ENCODE assay signal across 1 cellular context in the genomic region with DNA sequence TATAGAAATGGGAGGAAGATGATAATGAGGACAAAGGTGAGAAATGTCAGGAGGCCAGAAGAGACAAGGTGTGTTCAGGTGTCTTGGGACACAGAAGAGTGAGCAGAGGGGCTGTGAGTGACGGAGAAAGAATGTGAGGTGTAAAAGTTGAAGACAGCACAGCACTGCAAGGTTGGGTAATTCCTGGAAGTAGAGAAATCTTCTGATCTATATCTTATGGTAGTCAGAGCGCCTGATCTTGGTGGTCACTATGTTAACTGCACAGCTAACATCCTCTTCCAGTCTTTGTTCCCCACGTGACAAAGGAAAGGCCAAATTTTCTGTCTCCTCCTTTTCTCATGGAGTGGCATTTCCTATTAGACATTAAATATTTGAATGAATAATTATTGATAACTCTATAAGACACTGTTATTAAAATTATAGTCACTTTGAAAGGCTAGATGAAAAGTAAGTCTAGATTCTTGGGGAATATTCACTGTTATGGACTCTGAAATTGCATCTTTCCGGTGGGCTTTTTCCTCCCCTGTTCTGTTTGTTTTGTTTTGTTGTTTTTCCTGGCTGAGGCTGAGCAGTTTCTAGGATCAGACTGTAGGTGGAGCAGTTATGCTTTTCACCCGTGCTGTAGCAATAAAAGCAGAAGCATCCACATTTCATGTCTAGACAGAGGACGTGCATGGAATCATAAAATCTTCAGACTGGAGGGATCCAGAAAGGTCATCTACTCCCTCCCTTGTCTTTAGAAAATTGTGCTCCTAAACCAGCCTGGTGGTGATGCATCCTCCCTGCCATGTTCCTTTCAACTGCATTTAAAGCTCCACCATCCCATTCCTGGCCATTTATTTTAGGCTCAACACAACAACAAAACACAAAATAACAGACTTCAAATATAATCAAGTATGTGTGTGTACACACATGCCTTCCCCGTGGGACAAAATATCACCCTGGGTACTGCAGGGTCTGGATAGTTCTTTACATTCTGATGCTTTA.
TF ChIP-seq lines count a peak whose summit lies in the region.

No MANE protein-coding gene starts in this region.

TF ChIP-seq in H1, 55 proteins besides CTCF, POLR2A, EP300 and RAD21:
- TF ChIP-seq, protein P1, sequence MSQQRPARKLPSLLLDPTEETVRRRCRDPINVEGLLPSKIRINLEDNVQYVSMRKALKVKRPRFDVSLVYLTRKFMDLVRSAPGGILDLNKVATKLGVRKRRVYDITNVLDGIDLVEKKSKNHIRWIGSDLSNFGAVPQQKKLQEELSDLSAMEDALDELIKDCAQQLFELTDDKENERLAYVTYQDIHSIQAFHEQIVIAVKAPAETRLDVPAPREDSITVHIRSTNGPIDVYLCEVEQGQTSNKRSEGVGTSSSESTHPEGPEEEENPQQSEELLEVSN (IDR thresholded peaks at IDR 0.05), result no peak
- TF ChIP-seq, protein P2, sequence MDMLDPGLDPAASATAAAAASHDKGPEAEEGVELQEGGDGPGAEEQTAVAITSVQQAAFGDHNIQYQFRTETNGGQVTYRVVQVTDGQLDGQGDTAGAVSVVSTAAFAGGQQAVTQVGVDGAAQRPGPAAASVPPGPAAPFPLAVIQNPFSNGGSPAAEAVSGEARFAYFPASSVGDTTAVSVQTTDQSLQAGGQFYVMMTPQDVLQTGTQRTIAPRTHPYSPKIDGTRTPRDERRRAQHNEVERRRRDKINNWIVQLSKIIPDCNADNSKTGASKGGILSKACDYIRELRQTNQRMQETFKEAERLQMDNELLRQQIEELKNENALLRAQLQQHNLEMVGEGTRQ (IDR thresholded peaks at IDR 0.05; ENCODE audit: low read length), result no peak
- TF ChIP-seq SUZ12 (IDR thresholded peaks at IDR 0.05; ENCODE audit: low read length), result no peak
- no peak for TF ChIP-seq CEBPB (IDR thresholded peaks at IDR 0.05; ENCODE audit: low read depth, low read length)
- TF ChIP-seq, protein P3, sequence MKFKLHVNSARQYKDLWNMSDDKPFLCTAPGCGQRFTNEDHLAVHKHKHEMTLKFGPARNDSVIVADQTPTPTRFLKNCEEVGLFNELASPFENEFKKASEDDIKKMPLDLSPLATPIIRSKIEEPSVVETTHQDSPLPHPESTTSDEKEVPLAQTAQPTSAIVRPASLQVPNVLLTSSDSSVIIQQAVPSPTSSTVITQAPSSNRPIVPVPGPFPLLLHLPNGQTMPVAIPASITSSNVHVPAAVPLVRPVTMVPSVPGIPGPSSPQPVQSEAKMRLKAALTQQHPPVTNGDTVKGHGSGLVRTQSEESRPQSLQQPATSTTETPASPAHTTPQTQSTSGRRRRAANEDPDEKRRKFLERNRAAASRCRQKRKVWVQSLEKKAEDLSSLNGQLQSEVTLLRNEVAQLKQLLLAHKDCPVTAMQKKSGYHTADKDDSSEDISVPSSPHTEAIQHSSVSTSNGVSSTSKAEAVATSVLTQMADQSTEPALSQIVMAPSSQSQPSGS (IDR thresholded peaks at IDR 0.05; ENCODE audit: low read length), result 0 out of 2 replicates have a peak, but pooled peaks have one; percentile 42
- TF ChIP-seq JUND (IDR thresholded peaks at IDR 0.05; ENCODE audit: low read length), result no peak
